23 cellular contexts compared by ENCODE assay signal in genomic region chr3:44020178-44020577, GRCh38.
"Had no signal": no experiment of that assay in that cellular context is flagged by ENCODE, and none has a peak within 500 bp of the region (broad histone marks: within the 10 kb centered on the region; RNA-seq: fewer than 3 reads in every experiment).

No MANE protein-coding gene starts in this region.

- H3K4me3 ChIP-seq: ascending aorta, breast epithelium, colonic mucosa, gastroesophageal sphincter, heart left ventricle, lung, testis, upper lobe of left lung had no signal

- H3K4me3 Mint-ChIP-seq: activated T-cell treated with anti-CD3 and anti-CD28 coated beads, Interleukin-2, amount 50 U/mL, for 24 hours; activated T-helper 17 cell treated with anti-CD3 and anti-CD28 coated beads, Interleukin-2, amount 50 U/mL, for 72 hours; immature natural killer cell; naive thymus-derived CD4-positive, alpha-beta T cell; stimulated activated naive B cell treated with anti-CD40 and anti-IgM and Interleukin-4, amounts not matched to agents 10 μg/mL and 1 μg/mL and 100 μg/mL, for 72 hours; T-cell had no signal

- H3K4me1 ChIP-seq: breast epithelium, colonic mucosa, testis had no signal

- H3K27ac Mint-ChIP-seq: activated naive CD4-positive, alpha-beta T cell treated with anti-CD3 and anti-CD28 coated beads, Interleukin-2, amount 50 U/mL, for 72 hours; activated T-cell treated with anti-CD3 and anti-CD28 coated beads, Interleukin-2, amount 50 U/mL, for 24 hours; activated T-helper 17 cell treated with anti-CD3 and anti-CD28 coated beads, Interleukin-2, amount 50 U/mL, for 72 hours; immature natural killer cell; naive thymus-derived CD4-positive, alpha-beta T cell; progenitor cell of endocrine pancreas; stimulated activated naive B cell treated with anti-CD40 and anti-IgM and Interleukin-4, amounts not matched to agents 10 μg/mL and 1 μg/mL and 100 μg/mL, for 72 hours; T-cell had no signal

- H3K36me3 Mint-ChIP-seq: activated naive CD4-positive, alpha-beta T cell treated with anti-CD3 and anti-CD28 coated beads, Interleukin-2, amount 50 U/mL, for 72 hours; naive thymus-derived CD4-positive, alpha-beta T cell; stimulated activated naive B cell treated with anti-CD40 and anti-IgM and Interleukin-4, amounts not matched to agents 10 μg/mL and 1 μg/mL and 100 μg/mL, for 72 hours; T-cell had no signal

- H3K27me3 ChIP-seq: ascending aorta, testis had no signal

- H3K9me3 ChIP-seq: ascending aorta, breast epithelium, colonic mucosa, gastroesophageal sphincter, heart left ventricle, testis, upper lobe of left lung had no signal

- ATAC-seq: activated naive CD4-positive, alpha-beta T cell treated with anti-CD3 and anti-CD28 coated beads, Interleukin-2, amount 50 U/mL, for 72 hours; activated T-helper 17 cell treated with anti-CD3 and anti-CD28 coated beads, Interleukin-2, amount 50 U/mL, for 72 hours; gastroesophageal sphincter; heart left ventricle; left lobe of liver; naive thymus-derived CD4-positive, alpha-beta T cell; stimulated activated naive B cell treated with anti-CD40 and anti-IgM and Interleukin-4, amounts not matched to agents 10 μg/mL and 1 μg/mL and 100 μg/mL, for 72 hours; T-cell had no signal

- H3K4me1 Mint-ChIP-seq: activated T-helper 17 cell treated with anti-CD3 and anti-CD28 coated beads, Interleukin-2, amount 50 U/mL, for 72 hours had no signal

- H3K9me3 Mint-ChIP-seq: activated naive CD4-positive, alpha-beta T cell treated with anti-CD3 and anti-CD28 coated beads, Interleukin-2, amount 50 U/mL, for 72 hours; activated T-cell treated with anti-CD3 and anti-CD28 coated beads, Interleukin-2, amount 50 U/mL, for 24 hours; activated T-helper 17 cell treated with anti-CD3 and anti-CD28 coated beads, Interleukin-2, amount 50 U/mL, for 72 hours; immature natural killer cell; stimulated activated naive B cell treated with anti-CD40 and anti-IgM and Interleukin-4, amounts not matched to agents 10 μg/mL and 1 μg/mL and 100 μg/mL, for 72 hours; T-cell had no signal

- H3K36me3 ChIP-seq: ascending aorta, breast epithelium, colonic mucosa, gastroesophageal sphincter, heart left ventricle, upper lobe of left lung, WERI-Rb-1 had no signal

- H3K27ac ChIP-seq: ascending aorta, breast epithelium, colonic mucosa, epithelial cell of prostate, gastroesophageal sphincter, heart left ventricle, testis, upper lobe of left lung, WERI-Rb-1 had no signal

- DNase-seq: activated CD4-positive, alpha-beta T cell treated with anti-CD3 and anti-CD28 coated beads for 1 hour; activated T-cell treated with anti-CD3 and anti-CD28 coated beads, Interleukin-2, amount 50 U/mL, for 24 hours; colonic mucosa; dorsolateral prefrontal cortex; heart left ventricle; immature natural killer cell; naive thymus-derived CD4-positive, alpha-beta T cell; stimulated activated CD4-positive, alpha-beta T cell treated with anti-CD3 and anti-CD28 coated beads, Interleukin-2, amount 100 ng/mL, for 48 hours; stimulated activated CD8-positive, alpha-beta memory T cell treated with anti-CD3 and anti-CD28 coated beads, Interleukin-4, amount 100 ng/mL, for 48 hours; stimulated activated naive B cell treated with anti-CD40 and anti-IgM and Interleukin-4, amounts not matched to agents 10 μg/mL and 1 μg/mL and 100 μg/mL, for 72 hours; T-cell; testis; upper lobe of left lung; WERI-Rb-1 had no signal
